In the genomic region with DNA sequence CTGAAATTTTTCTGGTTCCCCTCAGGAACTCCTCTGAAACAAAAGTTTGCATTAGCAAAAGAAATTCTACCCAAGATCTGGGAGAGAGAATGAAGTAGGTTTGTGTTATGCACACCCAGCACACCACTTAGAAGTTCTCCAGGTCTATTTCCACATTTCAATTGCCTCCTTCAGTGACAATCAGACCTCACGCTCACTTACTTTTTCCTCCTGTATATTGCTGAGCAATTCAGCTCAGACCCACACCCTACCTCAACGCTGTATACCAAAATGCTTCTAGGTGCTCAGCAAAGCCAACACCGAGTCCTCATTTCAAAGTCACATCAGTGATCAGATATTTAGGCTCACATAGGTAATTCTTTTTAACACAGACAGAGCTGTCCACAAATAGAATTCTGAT, we compare ENCODE assay signal across 24 cellular contexts. TPM values are rescaled to one million over a fixed set of nuclear protein-coding genes. Genes with fewer than 3 reads are reported as not detected.
DNase-seq lines count a peak whose midpoint lies in the region; ATAC-seq, FAIRE-seq and TF ChIP-seq lines count a peak whose summit lies in the region.
"Had no signal": no experiment of that assay in that cellular context is flagged by ENCODE, and none has a peak within 500 bp of the region (broad histone marks: within the 10 kb centered on the region; RNA-seq: fewer than 3 reads in every experiment).

No MANE protein-coding gene starts in this region.

- no peak for FAIRE-seq in pancreas (lab: Jason Lieb, UNC)
- FAIRE-seq: GM12891, GM18507 had no signal

- H3K27me3 ChIP-seq in NT2/D1 (ENCODE audit: insufficient read depth, insufficient read length) = no peaks in the 10 kb centered on the region
- H3K27me3 ChIP-seq in left lung = peaks cover 0 to 20% of the 10 kb centered on the region in 2 donors
- no peaks in the 10 kb centered on the region for H3K27me3 ChIP-seq in upper lobe of right lung
- peaks cover 0 to 4% (median 0%) of the 10 kb centered on the region in 4 donors for H3K27me3 ChIP-seq in pancreas

- peak; percentile 15 for DNase-seq in NT2/D1 (ENCODE audit: low read depth, low spot score)
- DNase-seq in left lung = no peak
- no peak for DNase-seq in upper lobe of right lung
- DNase-seq in stimulated activated CD4-positive, alpha-beta T cell treated with anti-CD3 and anti-CD28 coated beads, Interleukin-12 subunit alpha, Interleukin-12 subunit beta, amount 100 ng/mL, for 4 hours = no peak
- DNase-seq in pancreas = no peak
- no peak for DNase-seq in mesenteric fat pad (ENCODE audit: low spot score)
- DNase-seq: C1 segment of cervical spinal cord; Calu3; CD4-positive, alpha-beta memory T cell; COR-L47; DMS53; DMS79 treated with DMSO at 0.1 percent for 48 hours; GF-D8; GM23248; H9 had no signal

- no peak overlapping the region for H3K27ac ChIP-seq in left lung
- no peak overlapping the region for H3K27ac ChIP-seq in upper lobe of right lung
- H3K27ac ChIP-seq in pancreas = no peak overlapping the region
- H3K27ac ChIP-seq: GM23248 had no signal

- TF ChIP-seq CTCF in left lung (IDR thresholded peaks at IDR 0.05) = no peak
- TF ChIP-seq CTCF in upper lobe of right lung (IDR thresholded peaks at IDR 0.05) = no peak
- no peak for TF ChIP-seq CTCF in pancreas (IDR thresholded peaks at IDR 0.05)

- H3K36me3 ChIP-seq in NT2/D1 (ENCODE audit: insufficient read depth, insufficient read length, low read length) (no peaks in the 10 kb centered on the region), left lung (no peaks in the 10 kb centered on the region), upper lobe of right lung (no peaks in the 10 kb centered on the region), pancreas (no peaks in the 10 kb centered on the region)

- intact Hi-C loops in left lung (cut with DNase I) = no loop called here
- intact Hi-C loops in upper lobe of right lung (cut with DNase I) = no loop called here
- intact Hi-C loops in pancreas (cut with DNase I) = no loop called here

- H3K9ac ChIP-seq in NT2/D1 (ENCODE audit: insufficient read length, low read depth) = no peak overlapping the region
- H3K9ac ChIP-seq: GM23248 had no signal

- H3K4me3 ChIP-seq in NT2/D1 (ENCODE audit: insufficient read length, low read depth) (no peak overlapping the region), left lung (no peak overlapping the region), upper lobe of right lung (no peak overlapping the region), pancreas (no peak overlapping the region)
- H3K4me3 ChIP-seq: GM23248 had no signal

- H3K4me1 ChIP-seq in NT2/D1 (ENCODE audit: insufficient read depth, insufficient read length) (no peaks in the 10 kb centered on the region), left lung (no peaks in the 10 kb centered on the region), upper lobe of right lung (no peaks in the 10 kb centered on the region), pancreas (no peaks in the 10 kb centered on the region)

- H3K9me3 ChIP-seq in NT2/D1 (ENCODE audit: insufficient read depth, low read length) = no peaks in the 10 kb centered on the region; the same call in 1 of the 2 replicates
- no peaks in the 10 kb centered on the region for H3K9me3 ChIP-seq in left lung
- no peaks in the 10 kb centered on the region for H3K9me3 ChIP-seq in upper lobe of right lung
- no peaks in the 10 kb centered on the region for H3K9me3 ChIP-seq in pancreas

- 77 to 82% methylated on average over 3 of the region's 3 CpGs for WGBS in pancreas, 2 donors

- ATAC-seq in left lung (peak; percentile 86), upper lobe of right lung (peak; percentile 71), pancreas (no peak)
- ATAC-seq: HCT116 had no signal

RNA-seq across cellular contexts. Expression of gene MRGPRX3, which starts 19.2 kb away (rescaled TPM):
- total RNA-seq in left lung = under 1 TPM; 0.15 to 0.21 TPM
- not detected for total RNA-seq in upper lobe of right lung
- not detected for total RNA-seq in pancreas
- not detected for polyA plus RNA-seq in pancreas
- not detected for total RNA-seq in mesenteric fat pad
- total RNA-seq: A172; A673; Calu3; CD4-positive, alpha-beta memory T cell; Daoy; G401; GM23248; H4; H9 had no signal
- polyA plus RNA-seq: BJ; CD4-positive, alpha-beta memory T cell; GM23248 had no signal

RNA-seq across cellular contexts. Expression of gene MRGPRX4, which starts 21.1 kb away (rescaled TPM):
- not detected for total RNA-seq in left lung
- total RNA-seq in upper lobe of right lung = not detected
- total RNA-seq in pancreas = not detected
- polyA plus RNA-seq in pancreas = not detected
- not detected for total RNA-seq in mesenteric fat pad
- total RNA-seq: A172; A673; Calu3; CD4-positive, alpha-beta memory T cell; Daoy; G401; GM23248; H4; H9 had no signal
- polyA plus RNA-seq: BJ; CD4-positive, alpha-beta memory T cell; GM23248 had no signal

RNA-seq across cellular contexts. Expression of gene SAAL1, which starts 45.7 kb away (rescaled TPM):
- total RNA-seq in left lung (10 to 100 TPM in 1 of 2 donors, 1 to 10 TPM in 1; 9.5 to 13.7 TPM), upper lobe of right lung (8.8 TPM), pancreas (1 to 10 TPM; 4.6 to 7.4 (median 5.5) TPM), mesenteric fat pad (9.4 TPM)
- polyA plus RNA-seq in pancreas = 1 to 10 TPM; 7.0 to 8.8 TPM

Comparison
In these comparisons a context has a peak if more than half of its experiments do, and no peak if none do; other contexts are left out.
1. ATAC-seq: peak in left lung (single experiment) and upper lobe of right lung (single experiment); none in pancreas (0 of 4).